ENCODE assay signal across 8 cellular contexts in the genomic region with DNA sequence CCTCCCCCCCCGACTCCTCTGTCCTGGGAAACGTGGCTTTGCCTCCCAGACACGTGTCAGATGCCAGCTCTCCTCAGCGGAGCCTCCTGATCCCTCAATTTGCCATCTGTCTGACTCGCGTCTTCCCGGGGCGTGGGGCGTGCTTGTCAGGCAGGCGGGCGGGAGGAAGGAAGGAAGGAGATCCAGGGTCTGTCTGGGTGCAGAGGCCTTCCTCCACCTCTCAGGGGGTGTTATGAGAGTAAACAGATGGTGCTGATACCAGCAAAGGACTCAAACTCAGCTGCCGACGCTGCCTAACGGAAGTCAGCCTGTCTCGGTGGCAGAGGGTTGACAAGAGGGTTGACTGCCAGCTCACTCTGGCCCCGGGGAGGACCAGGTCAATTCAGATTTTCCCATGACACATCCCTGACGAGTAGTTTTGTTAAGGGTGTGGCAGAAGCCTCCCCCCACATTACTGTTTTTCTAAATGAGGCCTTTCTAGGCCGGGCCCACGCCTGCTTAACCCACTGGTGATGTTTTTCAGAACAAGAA. TPM values are rescaled to one million over a fixed set of nuclear protein-coding genes. Genes with fewer than 3 reads are reported as not detected.
DNase-seq lines count a peak whose midpoint lies in the region; ATAC-seq and TF ChIP-seq lines count a peak whose summit lies in the region.

No MANE protein-coding gene starts in this region.

- H3K4me3 Mint-ChIP-seq in IgD-negative memory B cell, result peak overlapping the region; percentile 21 to 84 (median 52)
- H3K4me3 Mint-ChIP-seq in activated CD4-positive, alpha-beta T cell treated with anti-CD3 and anti-CD28 coated beads, Interleukin-2, amount 10 ng/mL, durations not matched to agents 7 days and 5 days, result peak overlapping the region; percentile 35
- H3K4me3 Mint-ChIP-seq in osteocyte (ENCODE audit: unreplicated experiment), result no peak overlapping the region

- H3K9me3 Mint-ChIP-seq in IgD-negative memory B cell (no peaks in the 10 kb centered on the region), osteocyte (ENCODE audit: unreplicated experiment) (no peaks in the 10 kb centered on the region)
- no peaks in the 10 kb centered on the region for H3K9me3 Mint-ChIP-seq in activated CD4-positive, alpha-beta T cell treated with anti-CD3 and anti-CD28 coated beads, Interleukin-2, amount 10 ng/mL, durations not matched to agents 7 days and 5 days

- peak overlapping the region; percentile 83 to 96 (median 94) for H3K27ac Mint-ChIP-seq in IgD-negative memory B cell
- H3K27ac Mint-ChIP-seq in activated CD4-positive, alpha-beta T cell treated with anti-CD3 and anti-CD28 coated beads, Interleukin-2, amount 10 ng/mL, durations not matched to agents 7 days and 5 days, result peak overlapping the region; percentile 86
- H3K27ac Mint-ChIP-seq in osteocyte (ENCODE audit: unreplicated experiment), result peak overlapping the region; percentile 84

- CTCF ChIA-PET in activated CD4-positive, alpha-beta T cell treated with anti-CD3 and anti-CD28 coated beads, Interleukin-2, amount 10 ng/mL, durations not matched to agents 7 days and 5 days (lab: Charles Lee), result interaction anchor here (0.9 to 2.0 kb wide), 6 partner anchors 11 to 147 kb away, joined by 3 to 8 read pairs (median 4); partner anchors contain the start of gene UQCC2

- TF ChIP-seq CTCF in osteocyte (IDR thresholded peaks at IDR 0.05), result no peak

- POLR2A ChIA-PET in activated CD4-positive, alpha-beta T cell treated with anti-CD3 and anti-CD28 coated beads, Interleukin-2, amount 10 ng/mL, durations not matched to agents 7 days and 5 days (lab: Charles Lee), result no interaction called here

- H3K36me3 Mint-ChIP-seq in IgD-negative memory B cell, result peaks cover 11% of the 10 kb centered on the region
- H3K36me3 Mint-ChIP-seq in activated CD4-positive, alpha-beta T cell treated with anti-CD3 and anti-CD28 coated beads, Interleukin-2, amount 10 ng/mL, durations not matched to agents 7 days and 5 days (ENCODE audit: low read depth), result peaks cover 66% of the 10 kb centered on the region
- H3K36me3 Mint-ChIP-seq in osteocyte (ENCODE audit: unreplicated experiment), result peaks cover 21% of the 10 kb centered on the region

- ATAC-seq in HG03520 (IDR thresholded peaks at IDR 0.05; ENCODE audit: unreplicated experiment), result no peak

- no peaks in the 10 kb centered on the region for H3K27me3 Mint-ChIP-seq in IgD-negative memory B cell
- H3K27me3 Mint-ChIP-seq in activated CD4-positive, alpha-beta T cell treated with anti-CD3 and anti-CD28 coated beads, Interleukin-2, amount 10 ng/mL, durations not matched to agents 7 days and 5 days, result no peaks in the 10 kb centered on the region
- H3K27me3 Mint-ChIP-seq in osteocyte (ENCODE audit: unreplicated experiment), result no peaks in the 10 kb centered on the region

- DNase-seq in activated CD4-positive, alpha-beta T cell treated with anti-CD3 and anti-CD28 coated beads, Interleukin-2, amount 10 ng/mL, durations not matched to agents 7 days and 5 days, result peak; percentile 68
- DNase-seq in dedifferentiated amniotic fluid mesenchymal stem cell (ENCODE audit: extremely low spot score) (peak; percentile 50), osteocyte (ENCODE audit: extremely low spot score, unreplicated experiment) (no peak), NCI-H146 treated with DMSO at 0.1 percent for 48 hours (lab: John Stamatoyannopoulos, UW; ENCODE audit: unreplicated experiment) (no peak), MV-4-11 (lab: John Stamatoyannopoulos, UW) (no peak), putamen (ENCODE audit: low spot score) (no peak)

- H3K4me1 Mint-ChIP-seq in IgD-negative memory B cell (peaks cover 40 to 53% (median 47%) of the 10 kb centered on the region in 3 donors), osteocyte (ENCODE audit: unreplicated experiment) (peaks cover 62% of the 10 kb centered on the region)
- peaks cover 87% of the 10 kb centered on the region for H3K4me1 Mint-ChIP-seq in activated CD4-positive, alpha-beta T cell treated with anti-CD3 and anti-CD28 coated beads, Interleukin-2, amount 10 ng/mL, durations not matched to agents 7 days and 5 days

RNA-seq across cellular contexts. Expression of gene UQCC2, which starts 17.0 kb away (rescaled TPM):
- 45.2 TPM for polyA plus RNA-seq in IgD-negative memory B cell
- total RNA-seq in activated CD4-positive, alpha-beta T cell treated with anti-CD3 and anti-CD28 coated beads, Interleukin-2, amount 10 ng/mL, durations not matched to agents 7 days and 5 days, result 10 to 100 TPM; 77.6 to 80.0 TPM
- 68.9 and 75.7 TPM in 2 replicates for total RNA-seq in osteocyte

RNA-seq across cellular contexts. Expression of gene IP6K3, which starts 52.2 kb away (rescaled TPM):
- not detected for polyA plus RNA-seq in IgD-negative memory B cell
- not detected for total RNA-seq in activated CD4-positive, alpha-beta T cell treated with anti-CD3 and anti-CD28 coated beads, Interleukin-2, amount 10 ng/mL, durations not matched to agents 7 days and 5 days
- total RNA-seq in osteocyte, result 3.0 and 4.0 TPM in 2 replicates

Comparison
In these comparisons a context has a peak if more than half of its experiments do, and no peak if none do; other contexts are left out.
1. DNase-seq: peak in activated CD4-positive, alpha-beta T cell treated with anti-CD3 and anti-CD28 coated beads, Interleukin-2, amount 10 ng/mL, durations not matched to agents 7 days and 5 days (single experiment) and dedifferentiated amniotic fluid mesenchymal stem cell (single experiment); none in osteocyte (single experiment), NCI-H146 treated with DMSO at 0.1 percent for 48 hours (single experiment), MV-4-11 (single experiment) and putamen (single experiment).
2. Peak in every context shown above with its lines, with median percentiles within 50 percentile points of each other: H3K27ac Mint-ChIP-seq.